Comparison of ENCODE assay signal across 4 cellular contexts in the genomic region with DNA sequence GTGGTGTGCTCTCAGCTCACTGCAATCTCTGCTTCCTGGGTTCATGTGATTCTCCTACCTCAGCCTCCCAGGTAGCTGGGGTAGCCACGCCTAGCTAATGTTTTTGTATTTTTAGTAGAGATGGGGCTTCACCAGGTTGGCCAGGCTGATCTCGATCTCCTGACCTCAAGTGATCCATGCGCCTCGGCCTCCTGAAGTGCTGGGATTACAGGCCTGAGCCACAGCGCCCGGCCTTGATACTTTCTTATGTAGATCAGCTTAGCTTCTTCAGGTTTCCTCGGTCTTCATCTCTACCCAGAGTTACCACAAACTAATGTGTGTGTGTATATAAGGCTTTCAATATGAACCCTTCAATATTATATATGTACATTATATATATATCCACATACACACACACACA. TPM values are rescaled to one million over a fixed set of nuclear protein-coding genes. Genes with fewer than 3 reads are reported as not detected.
"Had no signal": no experiment of that assay in that cellular context is flagged by ENCODE, and none has a peak within 500 bp of the region (broad histone marks: within the 10 kb centered on the region; RNA-seq: fewer than 3 reads in every experiment).

No MANE protein-coding gene starts in this region.

- ATAC-seq: GM12878 had no signal

- H3K4me3 ChIP-seq: GM12878 had no signal

- DNase-seq: GDM1, GF-D8 had no signal

RNA-seq across cellular contexts. Expression of a gene that starts 11.7 kb away (rescaled TPM):
- total RNA-seq: G401 had no signal

RNA-seq across cellular contexts. Expression of a gene that starts 37.5 kb away (rescaled TPM):
- total RNA-seq: G401, GM12878 had no signal

RNA-seq across cellular contexts. Expression of a gene that starts 55.5 kb away (rescaled TPM):
- total RNA-seq: G401, GM12878 had no signal
- polyA plus RNA-seq: GM12878 had no signal
